ENCODE assay signal across 1 cellular context in the genomic region with DNA sequence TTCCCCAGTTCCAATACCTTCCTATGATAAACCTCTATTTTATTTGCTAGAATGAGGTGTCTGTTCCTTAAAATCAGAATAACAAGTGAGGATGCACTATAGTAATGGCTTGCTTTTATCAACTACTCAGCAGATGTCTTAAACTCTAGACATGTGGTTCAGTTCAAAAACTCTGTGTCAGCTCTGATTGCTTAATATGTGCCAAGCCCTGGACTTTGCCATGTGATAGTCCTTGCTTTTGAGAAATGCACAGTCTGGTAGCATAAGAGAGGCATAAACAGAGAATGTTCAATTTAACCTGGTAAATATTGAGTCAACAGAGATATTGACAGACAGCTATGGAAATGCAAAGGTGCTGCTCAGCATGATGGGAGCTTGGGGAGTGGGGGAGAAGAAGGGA.
TF ChIP-seq lines count a peak whose summit lies in the region.

No MANE protein-coding gene starts in this region.

TF ChIP-seq in GM23338, 12 proteins besides CTCF, POLR2A, EP300 and RAD21 (continued from another document):
- TF ChIP-seq, protein P1, sequence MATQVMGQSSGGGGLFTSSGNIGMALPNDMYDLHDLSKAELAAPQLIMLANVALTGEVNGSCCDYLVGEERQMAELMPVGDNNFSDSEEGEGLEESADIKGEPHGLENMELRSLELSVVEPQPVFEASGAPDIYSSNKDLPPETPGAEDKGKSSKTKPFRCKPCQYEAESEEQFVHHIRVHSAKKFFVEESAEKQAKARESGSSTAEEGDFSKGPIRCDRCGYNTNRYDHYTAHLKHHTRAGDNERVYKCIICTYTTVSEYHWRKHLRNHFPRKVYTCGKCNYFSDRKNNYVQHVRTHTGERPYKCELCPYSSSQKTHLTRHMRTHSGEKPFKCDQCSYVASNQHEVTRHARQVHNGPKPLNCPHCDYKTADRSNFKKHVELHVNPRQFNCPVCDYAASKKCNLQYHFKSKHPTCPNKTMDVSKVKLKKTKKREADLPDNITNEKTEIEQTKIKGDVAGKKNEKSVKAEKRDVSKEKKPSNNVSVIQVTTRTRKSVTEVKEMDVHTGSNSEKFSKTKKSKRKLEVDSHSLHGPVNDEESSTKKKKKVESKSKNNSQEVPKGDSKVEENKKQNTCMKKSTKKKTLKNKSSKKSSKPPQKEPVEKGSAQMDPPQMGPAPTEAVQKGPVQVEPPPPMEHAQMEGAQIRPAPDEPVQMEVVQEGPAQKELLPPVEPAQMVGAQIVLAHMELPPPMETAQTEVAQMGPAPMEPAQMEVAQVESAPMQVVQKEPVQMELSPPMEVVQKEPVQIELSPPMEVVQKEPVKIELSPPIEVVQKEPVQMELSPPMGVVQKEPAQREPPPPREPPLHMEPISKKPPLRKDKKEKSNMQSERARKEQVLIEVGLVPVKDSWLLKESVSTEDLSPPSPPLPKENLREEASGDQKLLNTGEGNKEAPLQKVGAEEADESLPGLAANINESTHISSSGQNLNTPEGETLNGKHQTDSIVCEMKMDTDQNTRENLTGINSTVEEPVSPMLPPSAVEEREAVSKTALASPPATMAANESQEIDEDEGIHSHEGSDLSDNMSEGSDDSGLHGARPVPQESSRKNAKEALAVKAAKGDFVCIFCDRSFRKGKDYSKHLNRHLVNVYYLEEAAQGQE (IDR thresholded peaks at IDR 0.05; ENCODE audit: unreplicated experiment), result no peak
- no peak for TF ChIP-seq ZNF331 (CRISPR knock-in tag; IDR thresholded peaks at IDR 0.05; ENCODE audit: low read depth)
- no peak for TF ChIP-seq EZH2 (IDR thresholded peaks at IDR 0.05; ENCODE audit: low read depth, unreplicated experiment)
